In genomic region chr15:50354838-50355611, GRCh38 we compare ENCODE assay signal across 1 cellular context.
TF ChIP-seq lines count a peak whose summit lies in the region.

Gene GABPB1, minus strand, starts transcription at chr15:50355198. Its CDS starts 45,400 bp downstream, at chr15:50309798.

TF ChIP-seq in HepG2, 621 proteins besides CTCF, POLR2A, EP300 and RAD21 (continued from another document and continues in another):
- TF ChIP-seq AHDC1 (CRISPR knock-in tag; IDR thresholded peaks at IDR 0.05; ENCODE audit: borderline replicate concordance) = 0 out of 2 replicates have a peak, but pooled peaks have one; percentile 60
- TF ChIP-seq FOXM1 (CRISPR knock-in tag; IDR thresholded peaks at IDR 0.05) = 0 out of 2 replicates have a peak, but pooled peaks have one; percentile 49
- peak; percentile 85 for TF ChIP-seq GATAD1 (CRISPR knock-in tag; IDR thresholded peaks at IDR 0.05)
- TF ChIP-seq ZSCAN31 (CRISPR knock-in tag; IDR thresholded peaks at IDR 0.05; ENCODE audit: low read depth) = peak; percentile 23
- no peak; the same call in 1 of the 2 replicates for TF ChIP-seq ZNF749 (CRISPR knock-in tag; IDR thresholded peaks at IDR 0.05; ENCODE audit: borderline replicate concordance)
- peak; percentile 73 for TF ChIP-seq NCOA2 (CRISPR knock-in tag; IDR thresholded peaks at IDR 0.05)
- peak; percentile 58 for TF ChIP-seq ZBTB7B (CRISPR knock-in tag; IDR thresholded peaks at IDR 0.05)
- TF ChIP-seq MXI1 (IDR thresholded peaks at IDR 0.05; ENCODE audit: borderline replicate concordance, low read depth, low read length) = peak; percentile 98
- peak; percentile 99 for TF ChIP-seq THAP7 (CRISPR knock-in tag; IDR thresholded peaks at IDR 0.05)
- peak; percentile 16; the same call in 1 of the 2 replicates for TF ChIP-seq PRDM10 (CRISPR knock-in tag; IDR thresholded peaks at IDR 0.05; ENCODE audit: low read depth)
- peak; percentile 89; the same call in 1 of the 2 replicates for TF ChIP-seq U2AF2 (IDR thresholded peaks at IDR 0.05; ENCODE audit: low read depth, low read length)
- TF ChIP-seq NR2F2 (IDR thresholded peaks at IDR 0.05; ENCODE audit: borderline replicate concordance, low read depth) = no peak
- 0 out of 2 replicates have a peak, but pooled peaks have one; percentile 29 for TF ChIP-seq ZNF263 (CRISPR knock-in tag; IDR thresholded peaks at IDR 0.05)
- TF ChIP-seq ZSCAN30 (CRISPR knock-in tag; IDR thresholded peaks at IDR 0.05) = no peak; the same call in none of the 2 replicates
- TF ChIP-seq ZSCAN20 (CRISPR knock-in tag; IDR thresholded peaks at IDR 0.05; ENCODE audit: borderline replicate concordance) = no peak
- TF ChIP-seq SIN3B (IDR thresholded peaks at IDR 0.05; ENCODE audit: low read length) = no peak; the same call in 1 of the 2 replicates
- TF ChIP-seq CERS6 (CRISPR knock-in tag; IDR thresholded peaks at IDR 0.05) = peak; percentile 78; the same call in 1 of the 2 replicates
- no peak for TF ChIP-seq TRIM22 (IDR thresholded peaks at IDR 0.05)
- peak; percentile 90 for TF ChIP-seq IKZF4 (CRISPR knock-in tag; IDR thresholded peaks at IDR 0.05; ENCODE audit: borderline replicate concordance, low read depth, not compliant biosample characterization)
- TF ChIP-seq SP4 (CRISPR knock-in tag; IDR thresholded peaks at IDR 0.05) = peak; percentile 68; the same call in 1 of the 2 replicates
- no peak; the same call in 1 of the 2 replicates for TF ChIP-seq RFXANK (CRISPR knock-in tag; IDR thresholded peaks at IDR 0.05)
- TF ChIP-seq ZNF589 (CRISPR knock-in tag; conservative IDR thresholded peaks at IDR 0.05) = no peak; the same call in 1 of the 2 replicates
- peak; percentile 69; the same call in 1 of the 2 replicates for TF ChIP-seq HBP1 (CRISPR knock-in tag; IDR thresholded peaks at IDR 0.05; ENCODE audit: low read depth)
- TF ChIP-seq SPEN (CRISPR knock-in tag; IDR thresholded peaks at IDR 0.05; ENCODE audit: low read depth) = peak; percentile 87
- peak; percentile 94 for TF ChIP-seq ZGPAT (CRISPR knock-in tag; IDR thresholded peaks at IDR 0.05)
- no peak for TF ChIP-seq REL (CRISPR knock-in tag; conservative IDR thresholded peaks at IDR 0.05)
- TF ChIP-seq ZNF878 (CRISPR knock-in tag; IDR thresholded peaks at IDR 0.05) = peak; percentile 45; the same call in 1 of the 2 replicates
- no peak for TF ChIP-seq ZNF572 (CRISPR knock-in tag; IDR thresholded peaks at IDR 0.05)
- TF ChIP-seq ZBTB2 (CRISPR knock-in tag; IDR thresholded peaks at IDR 0.05; ENCODE audit: low read depth) = peak; percentile 63; the same call in 1 of the 2 replicates
- TF ChIP-seq GATAD2A (CRISPR knock-in tag; IDR thresholded peaks at IDR 0.05) = no peak
- TF ChIP-seq SATB2 (CRISPR knock-in tag; IDR thresholded peaks at IDR 0.05) = 0 out of 2 replicates have a peak, but pooled peaks have one; percentile 30
- peak; percentile 85 for TF ChIP-seq ZNF574 (CRISPR knock-in tag; IDR thresholded peaks at IDR 0.05)
- TF ChIP-seq AKAP8 (CRISPR knock-in tag; IDR thresholded peaks at IDR 0.05) = no peak
